8 cellular contexts compared by ENCODE assay signal in genomic region chr3:40452876-40453730, GRCh38. TPM values are rescaled to one million over a fixed set of nuclear protein-coding genes. Genes with fewer than 3 reads are reported as not detected.
DNase-seq lines count a peak whose midpoint lies in the region; ATAC-seq lines count a peak whose summit lies in the region.

No MANE protein-coding gene starts in this region.

- H3K9me3 ChIP-seq in mononuclear cell (ENCODE audit: low read depth, low read length): no peaks in the 10 kb centered on the region

- ATAC-seq in GM21576 (IDR thresholded peaks at IDR 0.05; ENCODE audit: unreplicated experiment): peak; percentile 94

- no peaks in the 10 kb centered on the region for H3K9me3 Mint-ChIP-seq in IgD-negative memory B cell

- peaks cover 30% of the 10 kb centered on the region for H3K4me1 ChIP-seq in mononuclear cell (ENCODE audit: insufficient read depth, low read length)

- H3K27me3 Mint-ChIP-seq in IgD-negative memory B cell: no peaks in the 10 kb centered on the region

- peak overlapping the region; percentile 78 for H3K27ac ChIP-seq in epithelial cell of prostate

- peak overlapping the region; percentile 60 for H3K4me3 ChIP-seq in mononuclear cell (ENCODE audit: low read length)

- H3K4me3 Mint-ChIP-seq in IgD-negative memory B cell: peak overlapping the region; percentile 86 to 99 (median 97)

- peak overlapping the region; percentile 92 to 99 (median 98) for H3K27ac Mint-ChIP-seq in IgD-negative memory B cell

- H3K27me3 ChIP-seq in mononuclear cell (ENCODE audit: insufficient read depth, low read length): no peaks in the 10 kb centered on the region

- no peaks in the 10 kb centered on the region for H3K36me3 Mint-ChIP-seq in IgD-negative memory B cell

- DNase-seq in DMS153 (lab: John Stamatoyannopoulos, UW): peak; percentile 94
- peak; percentile 99 for DNase-seq in OCI-M1 (lab: John Stamatoyannopoulos, UW)
- peak; percentile 92 for DNase-seq in activated T-cell treated with anti-CD3 and anti-CD28 coated beads for 48 hours (ENCODE audit: low read depth)
- DNase-seq in epithelial cell of prostate (ENCODE audit: low read depth, low spot score): peak; percentile 95
- DNase-seq in stimulated activated CD8-positive, alpha-beta memory T cell treated with anti-CD3 and anti-CD28 coated beads, Interleukin-2, amount 100 ng/mL, for 48 hours (ENCODE audit: low read depth in 2 of 2): peak; percentile 87 to 92

- H3K4me1 Mint-ChIP-seq in IgD-negative memory B cell: peaks cover 21 to 23% (median 23%) of the 10 kb centered on the region in 3 donors

RNA-seq across cellular contexts. Expression of gene RPL14, which starts 4.0 kb away (rescaled TPM):
- polyA plus RNA-seq in IgD-negative memory B cell: 1,483 TPM
- total RNA-seq in mononuclear cell: 542 TPM

RNA-seq across cellular contexts. Expression of gene ZNF619, which starts 23.8 kb away (rescaled TPM):
- 3.7 TPM for polyA plus RNA-seq in IgD-negative memory B cell
- total RNA-seq in mononuclear cell: 5.4 TPM

RNA-seq across cellular contexts. Expression of gene ZNF620, which starts 52.7 kb away (rescaled TPM):
- 3.1 TPM for polyA plus RNA-seq in IgD-negative memory B cell
- total RNA-seq in mononuclear cell: 0.63 TPM

Comparison
In these comparisons a context has a peak if more than half of its experiments do, and no peak if none do; other contexts are left out.
1. Peak in every context shown above with its lines: DNase-seq, ATAC-seq, H3K4me3 ChIP-seq and H3K27ac ChIP-seq.